Comparison of ENCODE assay signal across 14 cellular contexts in the genomic region with DNA sequence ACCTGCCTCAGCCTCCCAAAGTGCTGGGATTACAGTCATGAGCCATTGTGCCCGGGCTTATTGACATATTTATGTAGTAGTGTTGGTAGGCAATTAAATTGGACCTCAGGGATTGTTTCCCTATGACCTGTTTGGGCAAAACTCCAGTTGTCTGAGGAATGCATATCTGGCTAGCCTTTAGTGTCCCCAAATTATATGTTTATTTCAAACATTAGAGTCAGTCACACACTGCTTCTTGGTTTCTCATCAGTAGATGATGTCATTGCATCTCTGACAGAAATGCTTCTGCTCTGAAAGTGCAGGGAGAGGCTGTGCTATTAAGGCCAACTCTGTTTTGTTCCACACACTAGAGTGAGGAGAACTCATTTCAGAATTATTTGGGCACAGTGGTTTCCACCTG. TPM values are rescaled to one million over a fixed set of nuclear protein-coding genes. Genes with fewer than 3 reads are reported as not detected.
DNase-seq lines count a peak whose midpoint lies in the region; ATAC-seq and TF ChIP-seq lines count a peak whose summit lies in the region.
"Had no signal": no experiment of that assay in that cellular context is flagged by ENCODE, and none has a peak within 500 bp of the region (broad histone marks: within the 10 kb centered on the region; RNA-seq: fewer than 3 reads in every experiment).

No MANE protein-coding gene starts in this region.

- H3K36me3 ChIP-seq in endodermal cell (ENCODE audit: control insufficient read depth, insufficient read depth, low read length) = peaks cover 66% of the 10 kb centered on the region
- peaks cover 17% of the 10 kb centered on the region; the same call in 1 of the 2 replicates for H3K36me3 ChIP-seq in PC-9 (ENCODE audit: low read depth)
- H3K36me3 ChIP-seq in H7 (replicated peaks; ENCODE audit: control insufficient read depth, insufficient read depth, low read length) = peaks cover 5% of the 10 kb centered on the region

- peak overlapping the region; percentile 46 to 51 for H3K4me3 Mint-ChIP-seq in activated T-cell treated with anti-CD3 and anti-CD28 coated beads, Interleukin-2, amount 50 U/mL, for 72 hours
- H3K4me3 Mint-ChIP-seq in endodermal cell = no peak overlapping the region
- H3K4me3 Mint-ChIP-seq in stimulated activated effector memory CD8-positive, alpha-beta T cell treated with anti-CD3 and anti-CD28 coated beads, Interleukin-12 subunit alpha, Interleukin-12 subunit beta, amount 100 ng/mL, for 72 hours = no peak overlapping the region

- H3K9me3 ChIP-seq in endodermal cell (ENCODE audit: control insufficient read depth, low read length) = no peaks in the 10 kb centered on the region
- no peaks in the 10 kb centered on the region for H3K9me3 ChIP-seq in PC-9 (ENCODE audit: insufficient read depth, low read depth)

- POLR2A ChIA-PET in RWPE1 (lab: Yijun Ruan, JAX; ENCODE audit: low non-redundant PET) = no interaction called here
- POLR2A ChIA-PET in PC-9 (lab: Charles Lee; ENCODE audit: unreplicated experiment) = no interaction called here

- no peaks in the 10 kb centered on the region for H3K9me2 ChIP-seq in PC-9 (ENCODE audit: insufficient read depth)

- peaks cover 3% of the 10 kb centered on the region; the same call in 1 of the 2 replicates for H3F3A ChIP-seq in PC-9 (ENCODE audit: insufficient read depth, low read depth)

- no peaks in the 10 kb centered on the region for H3K4me1 ChIP-seq in endodermal cell (ENCODE audit: control insufficient read depth, insufficient read depth, low read length)
- H3K4me1 ChIP-seq in PC-9 (replicated peaks; ENCODE audit: insufficient read depth) = no peaks in the 10 kb centered on the region
- H3K4me1 ChIP-seq: parathyroid adenoma had no signal

- H3K27ac ChIP-seq in RWPE1 = peak overlapping the region; percentile 55
- H3K27ac ChIP-seq in endodermal cell (ENCODE audit: low read depth, low read length) = no peak overlapping the region
- H3K27ac ChIP-seq in PC-9 = no peak overlapping the region
- H3K27ac ChIP-seq: parathyroid adenoma had no signal

- intact Hi-C loops in PC-9 (cut with micrococcal nuclease; ENCODE audit: unreplicated experiment) = no loop called here

- peaks cover 54% of the 10 kb centered on the region for H4K20me1 ChIP-seq in PC-9 (ENCODE audit: insufficient read depth)

- CTCF ChIA-PET in RWPE1 (lab: Yijun Ruan, JAX) (no interaction called here), PC-9 (lab: Charles Lee) (no interaction called here)

- H3K9ac ChIP-seq in endodermal cell (ENCODE audit: extremely low read depth, low read length, poor library complexity, severe bottlenecking) = no peak overlapping the region
- H3K9ac ChIP-seq: parathyroid adenoma had no signal

- no peak for DNase-seq in activated T-cell treated with anti-CD3 and anti-CD28 coated beads, Interleukin-2, amount 50 U/mL, for 72 hours
- DNase-seq in activated T-cell treated with anti-CD3 and anti-CD28 coated beads for 4 hours (no peak), RWPE1 (ENCODE audit: low spot score) (no peak), endodermal cell (no peak), omental fat pad (ENCODE audit: low spot score) (no peak), PC-9 (no peak), H7 (no peak)
- no peak for DNase-seq in stimulated activated effector memory CD8-positive, alpha-beta T cell treated with anti-CD3 and anti-CD28 coated beads, Interleukin-12 subunit alpha, Interleukin-12 subunit beta, amount 100 ng/mL, for 72 hours (ENCODE audit: low spot score in 2 of 2)
- DNase-seq: ACHN; activated CD4-positive, CD25-positive, alpha-beta regulatory T cell; DMS 273 treated with DMSO at 0.1 percent for 48 hours; MV-4-11; substantia nigra had no signal

- H2AFZ ChIP-seq in PC-9 = no peak overlapping the region
- H2AFZ ChIP-seq: parathyroid adenoma had no signal

- no peaks in the 10 kb centered on the region for H3K27me3 Mint-ChIP-seq in activated T-cell treated with anti-CD3 and anti-CD28 coated beads, Interleukin-2, amount 50 U/mL, for 72 hours (ENCODE audit: low read depth)
- H3K27me3 Mint-ChIP-seq in endodermal cell (ENCODE audit: insufficient read depth) = no peaks in the 10 kb centered on the region

- WGBS in endodermal cell (ENCODE audit: insufficient coverage in 1 of 2, insufficient read length in 1 of 2), 2 experiments = 83 to 100% methylated on average over 1 of the region's 1 CpG

- peaks cover 51% of the 10 kb centered on the region for H3K4me1 Mint-ChIP-seq in activated T-cell treated with anti-CD3 and anti-CD28 coated beads, Interleukin-2, amount 50 U/mL, for 72 hours (ENCODE audit: low read depth)
- H3K4me1 Mint-ChIP-seq in endodermal cell = peaks cover 2% of the 10 kb centered on the region
- H3K4me1 Mint-ChIP-seq in stimulated activated effector memory CD8-positive, alpha-beta T cell treated with anti-CD3 and anti-CD28 coated beads, Interleukin-12 subunit alpha, Interleukin-12 subunit beta, amount 100 ng/mL, for 72 hours = peaks cover 12% of the 10 kb centered on the region

- H3K4me2 ChIP-seq in PC-9 = no peak overlapping the region

- H3K27ac Mint-ChIP-seq in activated T-cell treated with anti-CD3 and anti-CD28 coated beads, Interleukin-2, amount 50 U/mL, for 72 hours = peak overlapping the region; percentile 93
- H3K27ac Mint-ChIP-seq in endodermal cell = peak overlapping the region; percentile 55
- H3K27ac Mint-ChIP-seq in stimulated activated effector memory CD8-positive, alpha-beta T cell treated with anti-CD3 and anti-CD28 coated beads, Interleukin-12 subunit alpha, Interleukin-12 subunit beta, amount 100 ng/mL, for 72 hours = peak overlapping the region; percentile 48

- peaks cover 99% of the 10 kb centered on the region for H3K79me2 ChIP-seq in PC-9 (ENCODE audit: low read depth)

- peak; percentile 32 to 49 for ATAC-seq in activated T-cell treated with anti-CD3 and anti-CD28 coated beads, Interleukin-2, amount 50 U/mL, for 72 hours (replicated peaks in 1 of 2)
- ATAC-seq in stimulated activated effector memory CD8-positive, alpha-beta T cell treated with anti-CD3 and anti-CD28 coated beads, Interleukin-12 subunit alpha, Interleukin-12 subunit beta, amount 100 ng/mL, for 72 hours = no peak
- ATAC-seq in omental fat pad (ENCODE audit: low FRiP score) = no peak

- H3K9me3 Mint-ChIP-seq in activated T-cell treated with anti-CD3 and anti-CD28 coated beads, Interleukin-2, amount 50 U/mL, for 72 hours = no peaks in the 10 kb centered on the region
- H3K9me3 Mint-ChIP-seq in endodermal cell = no peaks in the 10 kb centered on the region
- no peaks in the 10 kb centered on the region for H3K9me3 Mint-ChIP-seq in stimulated activated effector memory CD8-positive, alpha-beta T cell treated with anti-CD3 and anti-CD28 coated beads, Interleukin-12 subunit alpha, Interleukin-12 subunit beta, amount 100 ng/mL, for 72 hours

- no TSS peak for BruUV-seq in PC-9 (replicated peaks; lab: Mats Ljungman, UMichigan)

- H3K27me3 ChIP-seq in endodermal cell (ENCODE audit: control insufficient read depth, insufficient read depth, low read length, poor library complexity, severe bottlenecking) (no peaks in the 10 kb centered on the region), PC-9 (ENCODE audit: insufficient read depth, low read depth) (no peaks in the 10 kb centered on the region), H7 (ENCODE audit: control insufficient read depth, insufficient read depth, low read length) (no peaks in the 10 kb centered on the region)

- peaks cover 4 to 36% of the 10 kb centered on the region in 2 donors for H3K36me3 Mint-ChIP-seq in activated T-cell treated with anti-CD3 and anti-CD28 coated beads, Interleukin-2, amount 50 U/mL, for 72 hours (ENCODE audit: insufficient read depth in 2 of 2)
- H3K36me3 Mint-ChIP-seq in endodermal cell (ENCODE audit: low read depth) = peaks cover 68% of the 10 kb centered on the region
- H3K36me3 Mint-ChIP-seq in stimulated activated effector memory CD8-positive, alpha-beta T cell treated with anti-CD3 and anti-CD28 coated beads, Interleukin-12 subunit alpha, Interleukin-12 subunit beta, amount 100 ng/mL, for 72 hours = peaks cover 98% of the 10 kb centered on the region

- TF ChIP-seq CTCF in RWPE1 (conservative IDR thresholded peaks at IDR 0.05; ENCODE audit: low read depth) (no peak), endodermal cell (conservative IDR thresholded peaks at IDR 0.05) (no peak), omental fat pad (IDR thresholded peaks at IDR 0.05) (no peak), PC-9 (conservative IDR thresholded peaks at IDR 0.05) (no peak)

- H3K4me3 ChIP-seq in endodermal cell (ENCODE audit: low read length) (no peak overlapping the region), PC-9 (no peak overlapping the region), H7 (ENCODE audit: insufficient read depth, low read depth, low read length) (no peak overlapping the region)

RNA-seq across cellular contexts. Expression of a gene that starts 12.5 kb away (rescaled TPM):
- total RNA-seq in activated T-cell treated with anti-CD3 and anti-CD28 coated beads, Interleukin-2, amount 50 U/mL, for 72 hours = 10 to 100 TPM; 77.5 to 80.3 TPM
- total RNA-seq in endodermal cell = 100 to 1,000 TPM; 102 to 144 TPM
- 69.4 TPM for polyA plus RNA-seq in endodermal cell (2013, experiment 1 of 2)
- 75.4 TPM for polyA plus RNA-seq in endodermal cell (2013, experiment 2 of 2)
- total RNA-seq in omental fat pad = 10 to 100 TPM; 31.5 to 94.2 (median 59.4) TPM
- total RNA-seq in PC-9 (2021) = 69.7 and 76.4 TPM in 2 replicates
- total RNA-seq in H7 (2014; rRNA removed; shearing (Covaris generic)) = 79.7 and 86.6 TPM in 2 replicates

RNA-seq across cellular contexts. Expression of a gene that starts 20.8 kb away (rescaled TPM):
- 10 to 100 TPM; 77.8 to 94.1 TPM for total RNA-seq in activated T-cell treated with anti-CD3 and anti-CD28 coated beads, Interleukin-2, amount 50 U/mL, for 72 hours
- total RNA-seq in endodermal cell (100 to 1,000 TPM in 1 of 2 donors, 10 to 100 TPM in 1; 79.4 to 103 TPM), omental fat pad (10 to 100 TPM; 24.0 to 26.1 (median 24.6) TPM), PC-9 (2021) (63.9 and 72.5 TPM in 2 replicates)
- 103 TPM for polyA plus RNA-seq in endodermal cell (2013, experiment 1 of 2)
- polyA plus RNA-seq in endodermal cell (2013, experiment 2 of 2) = 103 TPM
- 167 and 180 TPM in 2 replicates for total RNA-seq in H7 (2014; rRNA removed; shearing (Covaris generic))

RNA-seq across cellular contexts. Expression of a gene that starts 35.0 kb away (rescaled TPM):
- total RNA-seq in activated T-cell treated with anti-CD3 and anti-CD28 coated beads, Interleukin-2, amount 50 U/mL, for 72 hours = 1 to 10 TPM; 1.8 to 3.2 TPM
- total RNA-seq in endodermal cell (1 to 10 TPM; 1.0 to 1.9 TPM), omental fat pad (1 to 10 TPM in 1 of 4 donors, not detected in 3; 1.9 TPM), PC-9 (2021) (1.2 TPM in 1 of 2 replicates, not detected in the other)
- polyA plus RNA-seq in endodermal cell (2013, experiment 1 of 2) = 0.64 TPM
- not detected for polyA plus RNA-seq in endodermal cell (2013, experiment 2 of 2)
- total RNA-seq in H7 (2014; rRNA removed; shearing (Covaris generic)) = 0.80 TPM in 1 of 2 replicates, not detected in the other

RNA-seq across cellular contexts. Expression of a gene that starts 43.7 kb away (rescaled TPM):
- total RNA-seq in activated T-cell treated with anti-CD3 and anti-CD28 coated beads, Interleukin-2, amount 50 U/mL, for 72 hours = 100 to 1,000 TPM; 168 to 205 TPM
- total RNA-seq in endodermal cell = 100 to 1,000 TPM; 188 to 205 TPM
- 163 TPM for polyA plus RNA-seq in endodermal cell (2013, experiment 1 of 2)
- polyA plus RNA-seq in endodermal cell (2013, experiment 2 of 2) = 157 TPM
- 100 to 1,000 TPM in 3 of 4 donors, 10 to 100 TPM in 1; 96.4 to 148 (median 131) TPM for total RNA-seq in omental fat pad
- total RNA-seq in PC-9 (2021) = 230 and 255 TPM in 2 replicates
- total RNA-seq in H7 (2014; rRNA removed; shearing (Covaris generic)) = 373 and 381 TPM in 2 replicates

RNA-seq across cellular contexts. Expression of a gene that starts 44.9 kb away (rescaled TPM):
- 100 to 1,000 TPM in 1 of 2 donors, 10 to 100 TPM in 1; 87.1 to 103 TPM for total RNA-seq in activated T-cell treated with anti-CD3 and anti-CD28 coated beads, Interleukin-2, amount 50 U/mL, for 72 hours
- 10 to 100 TPM; 41.1 to 44.8 TPM for total RNA-seq in endodermal cell
- polyA plus RNA-seq in endodermal cell (2013, experiment 1 of 2) = 50.6 TPM
- 43.5 TPM for polyA plus RNA-seq in endodermal cell (2013, experiment 2 of 2)
- 10 to 100 TPM; 12.0 to 24.7 (median 20.7) TPM for total RNA-seq in omental fat pad
- total RNA-seq in PC-9 (2021) = 42.5 and 47.7 TPM in 2 replicates
- total RNA-seq in H7 (2014; rRNA removed; shearing (Covaris generic)) = 76.1 and 78.8 TPM in 2 replicates

Comparison
In these comparisons a context has a peak if more than half of its experiments do, and no peak if none do; other contexts are left out.
1. ATAC-seq: peak in activated T-cell treated with anti-CD3 and anti-CD28 coated beads, Interleukin-2, amount 50 U/mL, for 72 hours (2 of 2); none in stimulated activated effector memory CD8-positive, alpha-beta T cell treated with anti-CD3 and anti-CD28 coated beads, Interleukin-12 subunit alpha, Interleukin-12 subunit beta, amount 100 ng/mL, for 72 hours (single experiment) and omental fat pad (single experiment).
2. H3K4me3 Mint-ChIP-seq: peak in activated T-cell treated with anti-CD3 and anti-CD28 coated beads, Interleukin-2, amount 50 U/mL, for 72 hours (2 of 2); none in endodermal cell (single experiment) and stimulated activated effector memory CD8-positive, alpha-beta T cell treated with anti-CD3 and anti-CD28 coated beads, Interleukin-12 subunit alpha, Interleukin-12 subunit beta, amount 100 ng/mL, for 72 hours (single experiment).
3. Peak in every context shown above with its lines, with median percentiles within 50 percentile points of each other: H3K27ac Mint-ChIP-seq.